8 cellular contexts compared by ENCODE assay signal in the genomic region with DNA sequence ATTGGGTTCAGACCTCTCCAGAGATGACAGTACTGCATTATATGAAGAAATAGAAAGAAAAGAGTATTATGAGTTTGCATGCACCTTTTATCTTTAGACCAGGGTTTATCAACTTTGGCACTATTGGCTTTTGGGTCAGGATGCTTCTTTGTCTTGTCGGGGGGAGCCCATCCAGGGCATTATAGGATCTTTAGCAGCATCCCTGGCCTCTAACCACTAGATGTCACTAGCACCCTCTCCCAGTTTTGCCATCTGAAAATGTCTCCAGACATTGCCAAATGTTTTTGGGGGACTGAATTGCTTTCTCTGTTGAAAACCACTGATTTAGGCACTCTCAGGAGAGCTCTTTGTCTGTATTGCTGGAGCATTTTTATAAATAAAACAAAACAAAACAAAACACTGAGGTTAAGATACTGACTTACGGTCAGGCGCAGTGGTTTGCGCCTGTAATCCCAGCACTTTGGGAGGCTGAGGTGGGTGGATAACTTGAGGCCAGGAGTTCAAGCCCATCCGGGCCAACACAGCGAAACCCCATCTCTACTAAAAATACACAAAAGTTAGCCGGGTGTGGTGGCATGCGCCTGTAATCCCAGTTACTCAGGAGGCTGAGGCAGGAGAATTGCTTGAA. TPM values are rescaled to one million over a fixed set of nuclear protein-coding genes. Genes with fewer than 3 reads are reported as not detected.
DNase-seq lines count a peak whose midpoint lies in the region; ATAC-seq and TF ChIP-seq lines count a peak whose summit lies in the region.

No MANE protein-coding gene starts in this region.

- no peaks in the 10 kb centered on the region for H3K9me3 Mint-ChIP-seq in activated CD8-positive, alpha-beta T cell treated with anti-CD3 and anti-CD28 coated beads, Interleukin-2, amount 10 ng/mL, durations not matched to agents 7 days and 5 days (ENCODE audit: insufficient read depth)

- peaks cover 23% of the 10 kb centered on the region for H3K4me1 Mint-ChIP-seq in activated CD8-positive, alpha-beta T cell treated with anti-CD3 and anti-CD28 coated beads, Interleukin-2, amount 10 ng/mL, durations not matched to agents 7 days and 5 days (ENCODE audit: low read depth)

- peak; percentile 74 for TF ChIP-seq CTCF in AG04450 (IDR thresholded peaks at IDR 0.05; ENCODE audit: low read depth, low read length)
- peak; percentile 66 for TF ChIP-seq CTCF in LNCaP clone FGC (IDR thresholded peaks at IDR 0.05; ENCODE audit: control insufficient read depth, extremely low read depth, insufficient read depth)
- TF ChIP-seq CTCF in fibroblast of pulmonary artery (IDR thresholded peaks at IDR 0.05; ENCODE audit: low read length, missing control alignments), result peak; percentile 71

- H3K27me3 Mint-ChIP-seq in activated CD8-positive, alpha-beta T cell treated with anti-CD3 and anti-CD28 coated beads, Interleukin-2, amount 10 ng/mL, durations not matched to agents 7 days and 5 days (ENCODE audit: low read depth), result no peaks in the 10 kb centered on the region

- no peak for DNase-seq in AG04450 (ENCODE audit: low read depth, low spot score)
- DNase-seq in ELF-1 (ENCODE audit: low read depth, low spot score), result peak; percentile 69
- no peak for DNase-seq in LNCaP clone FGC (ENCODE audit: low read depth)
- DNase-seq in activated CD8-positive, alpha-beta T cell treated with anti-CD3 and anti-CD28 coated beads, Interleukin-2, amount 10 ng/mL, durations not matched to agents 7 days and 5 days, result peak; percentile 56
- DNase-seq in fibroblast of pulmonary artery (ENCODE audit: low read depth), result peak; percentile 42
- DNase-seq in sciatic nerve (ENCODE audit: low spot score), result no peak
- DNase-seq in middle frontal gyrus (ENCODE audit: extremely low spot score, low spot score), result no peak

- no peaks in the 10 kb centered on the region for H3K9me3 ChIP-seq in AG04450 (ENCODE audit: control insufficient read depth, insufficient read depth, low read length)

- no peaks in the 10 kb centered on the region for H3K36me3 Mint-ChIP-seq in activated CD8-positive, alpha-beta T cell treated with anti-CD3 and anti-CD28 coated beads, Interleukin-2, amount 10 ng/mL, durations not matched to agents 7 days and 5 days (ENCODE audit: low read depth)

- CTCF ChIA-PET in AG04450 (lab: Charles Lee), result interaction anchor here (0.6 to 1.1 kb wide), 4 partner anchors 8 to 450 kb away, joined by 3 to 4 read pairs (median 3); no protein-coding TSS in a partner anchor
- CTCF ChIA-PET in activated CD8-positive, alpha-beta T cell treated with anti-CD3 and anti-CD28 coated beads, Interleukin-2, amount 10 ng/mL, durations not matched to agents 7 days and 5 days (lab: Charles Lee), result no interaction called here

- intact Hi-C loops in sciatic nerve (cut with DNase I), result no loop called here

- H3K4me3 ChIP-seq in AG04450 (ENCODE audit: low read depth, low read length) (no peak overlapping the region), LNCaP clone FGC (ENCODE audit: low read depth, low read length) (no peak overlapping the region), fibroblast of pulmonary artery (replicated peaks; ENCODE audit: low read depth, low read length) (no peak overlapping the region)

- H3K27ac ChIP-seq in AG04450 (ENCODE audit: low read depth, low read length), result no peak overlapping the region

- POLR2A ChIA-PET in AG04450 (lab: Yijun Ruan, JAX), result no interaction called here
- POLR2A ChIA-PET in activated CD8-positive, alpha-beta T cell treated with anti-CD3 and anti-CD28 coated beads, Interleukin-2, amount 10 ng/mL, durations not matched to agents 7 days and 5 days (lab: Charles Lee), result no interaction called here

- peak; percentile 72 for ATAC-seq in activated CD8-positive, alpha-beta T cell treated with anti-CD3 and anti-CD28 coated beads, Interleukin-2, amount 10 ng/mL, durations not matched to agents 7 days and 5 days
- peak; percentile 65 for ATAC-seq in sciatic nerve
- no peak for ATAC-seq in GM21390 (IDR thresholded peaks at IDR 0.05; ENCODE audit: unreplicated experiment)

- H3K27ac Mint-ChIP-seq in activated CD8-positive, alpha-beta T cell treated with anti-CD3 and anti-CD28 coated beads, Interleukin-2, amount 10 ng/mL, durations not matched to agents 7 days and 5 days, result no peak overlapping the region

- H3K4me3 Mint-ChIP-seq in activated CD8-positive, alpha-beta T cell treated with anti-CD3 and anti-CD28 coated beads, Interleukin-2, amount 10 ng/mL, durations not matched to agents 7 days and 5 days, result no peak overlapping the region

- no peaks in the 10 kb centered on the region for H3K27me3 ChIP-seq in AG04450 (ENCODE audit: control insufficient read depth, insufficient read depth, low read length)

RNA-seq across cellular contexts. Expression of a gene that starts 23.6 kb away (rescaled TPM):
- 3.5 and 4.5 TPM in 2 replicates for polyA plus RNA-seq in AG04450 (2011; rRNA removed)
- polyA minus RNA-seq in AG04450 (2011; rRNA and poly(A)+ RNA removed), result 3.0 and 6.2 TPM in 2 replicates
- 10 to 100 TPM; 16.2 to 16.6 TPM for total RNA-seq in activated CD8-positive, alpha-beta T cell treated with anti-CD3 and anti-CD28 coated beads, Interleukin-2, amount 10 ng/mL, durations not matched to agents 7 days and 5 days
- total RNA-seq in sciatic nerve, result 35.9 TPM

RNA-seq across cellular contexts. Expression of a gene that starts 28.6 kb away (rescaled TPM):
- polyA plus RNA-seq in AG04450 (2011; rRNA removed), result 6.1 and 7.7 TPM in 2 replicates
- polyA minus RNA-seq in AG04450 (2011; rRNA and poly(A)+ RNA removed), result 2.3 and 3.1 TPM in 2 replicates
- total RNA-seq in activated CD8-positive, alpha-beta T cell treated with anti-CD3 and anti-CD28 coated beads, Interleukin-2, amount 10 ng/mL, durations not matched to agents 7 days and 5 days, result 10 to 100 TPM; 15.9 to 16.0 TPM
- 17.7 TPM for total RNA-seq in sciatic nerve

Comparison
In these comparisons a context has a peak if more than half of its experiments do, and no peak if none do; other contexts are left out.
1. DNase-seq: peak in ELF-1 (single experiment), activated CD8-positive, alpha-beta T cell treated with anti-CD3 and anti-CD28 coated beads, Interleukin-2, amount 10 ng/mL, durations not matched to agents 7 days and 5 days (single experiment) and fibroblast of pulmonary artery (single experiment); none in AG04450 (single experiment), LNCaP clone FGC (single experiment), sciatic nerve (single experiment) and middle frontal gyrus (single experiment).
2. Peak in every context shown above with its lines, with median percentiles within 50 percentile points of each other: CTCF ChIP-seq.